ENCODE assay signal across 1 cellular context in genomic region chr11:36540998-36541397, GRCh38.
TF ChIP-seq lines count a peak whose summit lies in the region.

No MANE protein-coding gene starts in this region.

TF ChIP-seq in GM12878, 131 proteins besides CTCF, POLR2A, EP300 and RAD21 (continues in another document):
- TF ChIP-seq STAT3 (IDR thresholded peaks at IDR 0.05; ENCODE audit: low read depth, low read length): 0 out of 2 replicates have a peak, but pooled peaks have one; percentile 53
- no peak for TF ChIP-seq ESRRA (IDR thresholded peaks at IDR 0.05; ENCODE audit: low read length)
- TF ChIP-seq HCFC1 (IDR thresholded peaks at IDR 0.05; ENCODE audit: low read length): no peak
- 0 out of 2 replicates have a peak, but pooled peaks have one; percentile 19 for TF ChIP-seq PAX5 (IDR thresholded peaks at IDR 0.05; ENCODE audit: borderline replicate concordance, low read depth, low read length)
- TF ChIP-seq JUNB (IDR thresholded peaks at IDR 0.05): peak; percentile 58; the same call in 1 of the 2 replicates
- peak; percentile 91 for TF ChIP-seq TCF12 (IDR thresholded peaks at IDR 0.05; ENCODE audit: low read depth, low read length)
- no peak for TF ChIP-seq CUX1 (IDR thresholded peaks at IDR 0.05; ENCODE audit: insufficient replicate concordance, low read depth, low read length)
- 0 out of 2 replicates have a peak, but pooled peaks have one; percentile 23 for TF ChIP-seq ATF3 (IDR thresholded peaks at IDR 0.05; ENCODE audit: borderline replicate concordance, extremely low read depth, low read depth, low read length)
- TF ChIP-seq NR2C1 (IDR thresholded peaks at IDR 0.05): no peak
- no peak for TF ChIP-seq CBX3 (IDR thresholded peaks at IDR 0.05; ENCODE audit: borderline replicate concordance, low read depth)
- no peak for TF ChIP-seq SPI1 (IDR thresholded peaks at IDR 0.05; ENCODE audit: borderline replicate concordance, insufficient read depth, low read depth, low read length)
- TF ChIP-seq SP1 (IDR thresholded peaks at IDR 0.05; ENCODE audit: low read depth, low read length): no peak
- TF ChIP-seq PAX8 (IDR thresholded peaks at IDR 0.05): no peak
- TF ChIP-seq USF2 (IDR thresholded peaks at IDR 0.05; ENCODE audit: borderline replicate concordance, low read depth, low read length): peak; percentile 11; the same call in 1 of the 2 replicates
- TF ChIP-seq IKZF1 (conservative IDR thresholded peaks at IDR 0.05): no peak
- no peak for TF ChIP-seq EED (IDR thresholded peaks at IDR 0.05; ENCODE audit: low read depth)
- no peak for TF ChIP-seq ZBED1 (IDR thresholded peaks at IDR 0.05; ENCODE audit: borderline replicate concordance)
- peak; percentile 80 for TF ChIP-seq MEF2A (IDR thresholded peaks at IDR 0.05; ENCODE audit: insufficient read depth, low read depth, low read length)
- TF ChIP-seq CREB1 (IDR thresholded peaks at IDR 0.05; ENCODE audit: low read depth): peak; percentile 71; the same call in 1 of the 2 replicates
- 0 out of 2 replicates have a peak, but pooled peaks have one; percentile 34 for TF ChIP-seq SMC3 (IDR thresholded peaks at IDR 0.05; ENCODE audit: borderline replicate concordance, low read length)
- no peak for TF ChIP-seq GABPA (IDR thresholded peaks at IDR 0.05; ENCODE audit: low read depth)
- no peak for TF ChIP-seq ZNF274 (IDR thresholded peaks at IDR 0.05; ENCODE audit: insufficient read depth, insufficient read length)
- peak; percentile 69; the same call in 1 of the 2 replicates for TF ChIP-seq RAD51 (IDR thresholded peaks at IDR 0.05)
- no peak for TF ChIP-seq MYC (IDR thresholded peaks at IDR 0.05; ENCODE audit: insufficient read depth, insufficient read length, insufficient replicate concordance, low read length, severe bottlenecking)
- TF ChIP-seq NBN (IDR thresholded peaks at IDR 0.05): no peak
- TF ChIP-seq MEF2B (IDR thresholded peaks at IDR 0.05; ENCODE audit: partially characterized antibody, poor library complexity, severe bottlenecking): peak; percentile 45
- no peak for TF ChIP-seq POLR2AphosphoS5 (IDR thresholded peaks at IDR 0.05; ENCODE audit: low read length)
- peak; percentile 58; the same call in 1 of the 2 replicates for TF ChIP-seq PKNOX1 (IDR thresholded peaks at IDR 0.05)
- TF ChIP-seq BCL11A (IDR thresholded peaks at IDR 0.05; ENCODE audit: low read depth, low read length): no peak
- TF ChIP-seq ZNF384 (IDR thresholded peaks at IDR 0.05; ENCODE audit: borderline replicate concordance, low read depth, low read length): no peak
- TF ChIP-seq PBX3 (IDR thresholded peaks at IDR 0.05; ENCODE audit: insufficient replicate concordance, low read depth, low read length): peak; percentile 43
- no peak for TF ChIP-seq EZH2 (IDR thresholded peaks at IDR 0.05; ENCODE audit: borderline replicate concordance, control insufficient read depth, low read depth, low read length)
- no peak for TF ChIP-seq SMAD1 (IDR thresholded peaks at IDR 0.05; ENCODE audit: low read depth, partially characterized antibody)
- no peak for TF ChIP-seq MXI1 (IDR thresholded peaks at IDR 0.05; ENCODE audit: low read depth, low read length)
- TF ChIP-seq TARDBP (IDR thresholded peaks at IDR 0.05; ENCODE audit: borderline replicate concordance): no peak
- no peak for TF ChIP-seq GATAD2B (conservative IDR thresholded peaks at IDR 0.05; ENCODE audit: low read depth)
- TF ChIP-seq POU2F2 (IDR thresholded peaks at IDR 0.05; ENCODE audit: borderline replicate concordance, low read depth, low read length): no peak
- no peak for TF ChIP-seq KAT2A (conservative IDR thresholded peaks at IDR 0.05; ENCODE audit: control insufficient read depth, low read depth, low read length)
- no peak for TF ChIP-seq SUZ12 (IDR thresholded peaks at IDR 0.05; ENCODE audit: unreplicated experiment)
- peak; percentile 66; the same call in 1 of the 2 replicates for TF ChIP-seq TBL1XR1 (IDR thresholded peaks at IDR 0.05; ENCODE audit: low read depth, low read length)
- peak in 1 of 2 experiments; percentile 33; a peak in 1 of 4 replicates for TF ChIP-seq IKZF2 (IDR thresholded peaks at IDR 0.05)
- no peak for TF ChIP-seq YBX1 (IDR thresholded peaks at IDR 0.05)
- no peak for TF ChIP-seq ZBTB40 (IDR thresholded peaks at IDR 0.05; ENCODE audit: borderline replicate concordance)
- TF ChIP-seq NFYA (IDR thresholded peaks at IDR 0.05; ENCODE audit: borderline replicate concordance, low read depth, low read length): no peak
- no peak for TF ChIP-seq LARP7 (IDR thresholded peaks at IDR 0.05)
- TF ChIP-seq TCF3 (IDR thresholded peaks at IDR 0.05; ENCODE audit: borderline replicate concordance, insufficient read depth, low read depth, low read length): peak; percentile 82; the same call in 1 of the 2 replicates
- TF ChIP-seq MTA2 (IDR thresholded peaks at IDR 0.05; ENCODE audit: low read depth): no peak
- TF ChIP-seq BHLHE40 (IDR thresholded peaks at IDR 0.05; ENCODE audit: borderline replicate concordance in 1 of 2, low read depth in 2 of 2, low read length in 1 of 2): peak in 1 of 2 experiments; percentile 23; a peak in 2 of 4 replicates
- TF ChIP-seq ATF7 (IDR thresholded peaks at IDR 0.05; ENCODE audit: low read depth): no peak
- TF ChIP-seq E2F4 (IDR thresholded peaks at IDR 0.05; ENCODE audit: low read depth, low read length): no peak
- TF ChIP-seq HDGF (IDR thresholded peaks at IDR 0.05): no peak
- TF ChIP-seq IRF4 (IDR thresholded peaks at IDR 0.05; ENCODE audit: low read depth, low read length): peak; percentile 90
- TF ChIP-seq BCLAF1 (IDR thresholded peaks at IDR 0.05): no peak
- TF ChIP-seq CREM (IDR thresholded peaks at IDR 0.05; ENCODE audit: low read depth): peak; percentile 58; the same call in 1 of the 2 replicates
